Comparison of ENCODE assay signal across 1 cellular context in the genomic region with DNA sequence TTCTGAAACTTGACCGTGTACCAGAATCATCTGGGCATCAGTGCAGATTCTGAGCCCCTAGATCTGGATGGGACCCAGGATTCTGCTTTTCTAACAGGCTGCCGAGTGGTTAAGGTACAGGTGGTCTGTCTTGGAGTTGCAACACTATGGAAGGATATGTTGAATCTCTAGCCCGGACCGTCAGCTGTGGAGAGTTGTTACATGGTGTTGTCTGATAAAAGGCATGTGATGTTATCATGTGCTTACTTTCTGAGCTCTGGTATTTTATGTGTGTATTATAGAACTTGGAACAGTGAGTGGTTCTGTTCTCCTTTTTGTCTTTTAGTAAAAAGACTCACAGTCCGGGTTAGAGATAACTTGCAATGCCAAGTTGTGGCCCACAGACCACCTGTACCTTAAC.
TF ChIP-seq lines count a peak whose summit lies in the region.

No MANE protein-coding gene starts in this region.

TF ChIP-seq in K562, 482 proteins besides CTCF, POLR2A, EP300 and RAD21 (continued from another document and continues in another):
- no peak for TF ChIP-seq MYNN (IDR thresholded peaks at IDR 0.05)
- TF ChIP-seq MYNN (CRISPR knock-in tag; IDR thresholded peaks at IDR 0.05) = no peak
- no peak for TF ChIP-seq HDAC8 (tag; IDR thresholded peaks at IDR 0.05)
- no peak for TF ChIP-seq NR4A1 (CRISPR knock-in tag; IDR thresholded peaks at IDR 0.05)
- no peak for TF ChIP-seq NR4A1 (tag; IDR thresholded peaks at IDR 0.05)
- no peak for TF ChIP-seq HMG20A (CRISPR knock-in tag; conservative IDR thresholded peaks at IDR 0.05)
- TF ChIP-seq POLR2H (tag; IDR thresholded peaks at IDR 0.05; ENCODE audit: low read depth) = no peak
- TF ChIP-seq KLF16 (IDR thresholded peaks at IDR 0.05) = peak; percentile 17; the same call in 1 of the 2 replicates
- TF ChIP-seq BRD4 (IDR thresholded peaks at IDR 0.05) = no peak
- no peak for TF ChIP-seq ETV5 (CRISPR knock-in tag; IDR thresholded peaks at IDR 0.05; ENCODE audit: low read depth)
- TF ChIP-seq DPF2 (IDR thresholded peaks at IDR 0.05) = peak; percentile 42; the same call in 1 of the 2 replicates
- no peak for TF ChIP-seq ZBED1 (IDR thresholded peaks at IDR 0.05)
- no peak for TF ChIP-seq CHD1 (IDR thresholded peaks at IDR 0.05; ENCODE audit: low read length)
- TF ChIP-seq POLR2AphosphoS5 (IDR thresholded peaks at IDR 0.05; ENCODE audit: control insufficient read depth, insufficient read depth, low read depth, low read length) = peak; percentile 40; the same call in 1 of the 2 replicates
- no peak for TF ChIP-seq MECOM (CRISPR knock-in tag; IDR thresholded peaks at IDR 0.05)
- TF ChIP-seq ETV1 (tag; conservative IDR thresholded peaks at IDR 0.05; ENCODE audit: low read depth) = no peak
- no peak for TF ChIP-seq TCFL5 (CRISPR knock-in tag; conservative IDR thresholded peaks at IDR 0.05)
- TF ChIP-seq ZNF280B (CRISPR knock-in tag; IDR thresholded peaks at IDR 0.05) = no peak
- no peak for TF ChIP-seq ZBTB2 (IDR thresholded peaks at IDR 0.05)
- no peak for TF ChIP-seq CBX2 (IDR thresholded peaks at IDR 0.05; ENCODE audit: insufficient read depth, low read length, poor library complexity, severe bottlenecking)
- TF ChIP-seq JUND (IDR thresholded peaks at IDR 0.05; ENCODE audit: borderline replicate concordance, low read depth, low read length) = peak; percentile 50
- no peak; the same call in 2 of the 3 replicates for TF ChIP-seq JUND (tag; IDR thresholded peaks at IDR 0.05; ENCODE audit: borderline replicate concordance, low read depth, low read length)
- peak in 1 of 2 experiments; percentile 85; a peak in 2 of 4 replicates for TF ChIP-seq RCOR1 (IDR thresholded peaks at IDR 0.05; ENCODE audit: borderline replicate concordance in 1 of 2, low read depth in 2 of 2, low read length in 2 of 2)
- TF ChIP-seq FOXK2 (conservative IDR thresholded peaks at IDR 0.05 in 1 of 2, IDR thresholded peaks at IDR 0.05 in 1 of 2; ENCODE audit: low read depth in 2 of 2) = no peak
- no peak for TF ChIP-seq CBX3 (IDR thresholded peaks at IDR 0.05; ENCODE audit: borderline replicate concordance in 1 of 2, low read length in 2 of 2)
- TF ChIP-seq DMBX1 (CRISPR knock-in tag; IDR thresholded peaks at IDR 0.05; ENCODE audit: borderline replicate concordance) = 0 out of 2 replicates have a peak, but pooled peaks have one; percentile 13
- TF ChIP-seq TOE1 (IDR thresholded peaks at IDR 0.05; ENCODE audit: borderline replicate concordance) = no peak
- TF ChIP-seq TOE1 (CRISPR knock-in tag; IDR thresholded peaks at IDR 0.05; ENCODE audit: borderline replicate concordance, low read depth) = no peak
- TF ChIP-seq ARID3A (IDR thresholded peaks at IDR 0.05; ENCODE audit: borderline replicate concordance, low read depth, low read length) = 0 out of 2 replicates have a peak, but pooled peaks have one; percentile 26
- TF ChIP-seq ZNF41 (CRISPR knock-in tag; conservative IDR thresholded peaks at IDR 0.05) = no peak
- TF ChIP-seq, protein P1, sequence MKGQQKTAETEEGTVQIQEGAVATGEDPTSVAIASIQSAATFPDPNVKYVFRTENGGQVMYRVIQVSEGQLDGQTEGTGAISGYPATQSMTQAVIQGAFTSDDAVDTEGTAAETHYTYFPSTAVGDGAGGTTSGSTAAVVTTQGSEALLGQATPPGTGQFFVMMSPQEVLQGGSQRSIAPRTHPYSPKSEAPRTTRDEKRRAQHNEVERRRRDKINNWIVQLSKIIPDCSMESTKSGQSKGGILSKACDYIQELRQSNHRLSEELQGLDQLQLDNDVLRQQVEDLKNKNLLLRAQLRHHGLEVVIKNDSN (CRISPR knock-in tag; IDR thresholded peaks at IDR 0.05) = no peak
- no peak for TF ChIP-seq ZBTB49 (CRISPR knock-in tag; IDR thresholded peaks at IDR 0.05; ENCODE audit: borderline replicate concordance)
- no peak for TF ChIP-seq THAP12 (CRISPR knock-in tag; IDR thresholded peaks at IDR 0.05)
- TF ChIP-seq MTA2 (IDR thresholded peaks at IDR 0.05; ENCODE audit: low read depth) = peak; percentile 52; the same call in 1 of the 2 replicates
- TF ChIP-seq LEF1 (IDR thresholded peaks at IDR 0.05) = no peak
- TF ChIP-seq, protein P2, sequence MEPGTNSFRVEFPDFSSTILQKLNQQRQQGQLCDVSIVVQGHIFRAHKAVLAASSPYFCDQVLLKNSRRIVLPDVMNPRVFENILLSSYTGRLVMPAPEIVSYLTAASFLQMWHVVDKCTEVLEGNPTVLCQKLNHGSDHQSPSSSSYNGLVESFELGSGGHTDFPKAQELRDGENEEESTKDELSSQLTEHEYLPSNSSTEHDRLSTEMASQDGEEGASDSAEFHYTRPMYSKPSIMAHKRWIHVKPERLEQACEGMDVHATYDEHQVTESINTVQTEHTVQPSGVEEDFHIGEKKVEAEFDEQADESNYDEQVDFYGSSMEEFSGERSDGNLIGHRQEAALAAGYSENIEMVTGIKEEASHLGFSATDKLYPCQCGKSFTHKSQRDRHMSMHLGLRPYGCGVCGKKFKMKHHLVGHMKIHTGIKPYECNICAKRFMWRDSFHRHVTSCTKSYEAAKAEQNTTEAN (CRISPR knock-in tag; IDR thresholded peaks at IDR 0.05) = no peak
- TF ChIP-seq TRIM24 (IDR thresholded peaks at IDR 0.05) = peak; percentile 76 to 77
- TF ChIP-seq ZNF146 (CRISPR knock-in tag; IDR thresholded peaks at IDR 0.05; ENCODE audit: unreplicated experiment) = no peak
- TF ChIP-seq DEAF1 (CRISPR knock-in tag; IDR thresholded peaks at IDR 0.05) = no peak
